In genomic region chr13:106374631-106375030, GRCh38 we compare ENCODE assay signal across 21 cellular contexts.
"Had no signal": no experiment of that assay in that cellular context is flagged by ENCODE, and none has a peak within 500 bp of the region (broad histone marks: within the 10 kb centered on the region; RNA-seq: fewer than 3 reads in every experiment).

No MANE protein-coding gene starts in this region.

- ATAC-seq: heart right ventricle, left cardiac atrium, mucosa of descending colon had no signal

- H3K4me1 Mint-ChIP-seq: activated CD4-positive, alpha-beta T cell treated with anti-CD3 and anti-CD28 coated beads for 36 hours; activated T-helper 17 cell treated with anti-CD3 and anti-CD28 coated beads, Interleukin-2, amount 50 U/mL, for 72 hours; memory B cell; T-helper 17 cell had no signal

- DNase-seq: activated B cell treated with CpG ODN at 0.5 μM for 24 hours; activated CD4-positive, alpha-beta T cell treated with anti-CD3 and anti-CD28 coated beads, Interleukin-2, amount 50 U/mL, for 4 hours; activated CD8-positive, alpha-beta memory T cell treated with anti-CD3 and anti-CD28 coated beads for 24 hours; activated CD8-positive, alpha-beta memory T cell treated with anti-CD3 and anti-CD28 coated beads, Interleukin-2, amount 50 U/mL, for 4 hours; activated naive CD4-positive, alpha-beta T cell; activated T-cell treated with anti-CD3 and anti-CD28 coated beads, Interleukin-2, amount 50 U/mL, for 24 hours; heart right ventricle; left cardiac atrium; mucosa of descending colon; retina; stimulated activated CD4-positive, alpha-beta T cell treated with anti-CD3 and anti-CD28 coated beads, Interleukin-4, amount 100 ng/mL, for 24 hours; T-helper 17 cell had no signal

- H3K27me3 ChIP-seq: adrenal gland, heart right ventricle, tibial nerve had no signal

- H3K4me3 Mint-ChIP-seq: activated B cell treated with CpG ODN at 0.5 μM for 24 hours; activated CD4-positive, alpha-beta T cell treated with anti-CD3 and anti-CD28 coated beads for 36 hours; activated naive CD8-positive, alpha-beta T cell; activated T-cell treated with anti-CD3 and anti-CD28 coated beads, Interleukin-2, amount 50 U/mL, for 24 hours; activated T-helper 17 cell treated with anti-CD3 and anti-CD28 coated beads, Interleukin-2, amount 50 U/mL, for 72 hours; memory B cell; stimulated activated naive CD8-positive, alpha-beta T cell treated with anti-CD3 and anti-CD28 coated beads, Interleukin-15, Interleukin-2, amounts not matched to agents 100 ng/mL and 50 ng/mL, for 24 hours; T-helper 17 cell had no signal

- H3K27ac ChIP-seq: heart right ventricle had no signal

- FAIRE-seq: endometrium, urothelium cell line had no signal

- H3K27ac Mint-ChIP-seq: activated B cell treated with CpG ODN at 0.5 μM for 24 hours; activated CD4-positive, alpha-beta T cell treated with anti-CD3 and anti-CD28 coated beads for 36 hours; activated naive CD8-positive, alpha-beta T cell; activated T-cell treated with anti-CD3 and anti-CD28 coated beads, Interleukin-2, amount 50 U/mL, for 24 hours; activated T-helper 17 cell treated with anti-CD3 and anti-CD28 coated beads, Interleukin-2, amount 50 U/mL, for 72 hours; memory B cell; stimulated activated naive CD8-positive, alpha-beta T cell treated with anti-CD3 and anti-CD28 coated beads, Interleukin-15, Interleukin-2, amounts not matched to agents 100 ng/mL and 50 ng/mL, for 24 hours; T-helper 17 cell had no signal

- H3K36me3 Mint-ChIP-seq: activated naive CD8-positive, alpha-beta T cell; memory B cell had no signal

- H3K36me3 ChIP-seq: adrenal gland, heart right ventricle, tibial nerve had no signal

- H3K4me3 ChIP-seq: adrenal gland, heart right ventricle, mucosa of descending colon, tibial nerve had no signal

- H3K9me3 Mint-ChIP-seq: activated B cell treated with CpG ODN at 0.5 μM for 24 hours; activated T-cell treated with anti-CD3 and anti-CD28 coated beads, Interleukin-2, amount 50 U/mL, for 24 hours; activated T-helper 17 cell treated with anti-CD3 and anti-CD28 coated beads, Interleukin-2, amount 50 U/mL, for 72 hours; stimulated activated naive CD8-positive, alpha-beta T cell treated with anti-CD3 and anti-CD28 coated beads, Interleukin-15, Interleukin-2, amounts not matched to agents 100 ng/mL and 50 ng/mL, for 24 hours had no signal

- H3K9me3 ChIP-seq: adrenal gland, heart right ventricle, mucosa of descending colon, tibial nerve had no signal
